In genomic region chr5:167244583-167244982, GRCh38 we compare ENCODE assay signal across 16 cellular contexts.
A peak's percentile ranks its signal among the peaks of the same experiment; 100 is the strongest.
DNase-seq lines count a peak whose midpoint lies in the region; ATAC-seq, FAIRE-seq and TF ChIP-seq lines count a peak whose summit lies in the region.
"Had no signal": no experiment of that assay in that cellular context is flagged by ENCODE, and none has a peak within 500 bp of the region (broad histone marks: within the 10 kb centered on the region; RNA-seq: fewer than 3 reads in every experiment).

No MANE protein-coding gene starts in this region.

- H3K4me3 ChIP-seq in H1 (ENCODE audit: extremely low read depth in 1 of 4, insufficient read depth in 2 of 4, low read depth in 3 of 4, low read length in 4 of 4) (no peak overlapping the region), neuronal stem cell (ENCODE audit: low read length in 2 of 2) (no peak overlapping the region)
- H3K4me3 ChIP-seq: stomach had no signal

- H2BK120ac ChIP-seq in H1 (replicated peaks; ENCODE audit: low read depth, low read length): no peak overlapping the region
- no peak overlapping the region for H2BK120ac ChIP-seq in neuronal stem cell (ENCODE audit: low read depth, low read length)

- peaks cover 0 to 6% (median 0%) of the 10 kb centered on the region in 3 donors for H3K36me3 Mint-ChIP-seq in naive thymus-derived CD8-positive, alpha-beta T cell
- H3K36me3 Mint-ChIP-seq: natural killer cell had no signal

- no peak overlapping the region for H3K56ac ChIP-seq in H1 (replicated peaks; ENCODE audit: insufficient read length, low read depth, low read length)

- POLR2A ChIA-PET in H1 (lab: Charles Lee; ENCODE audit: partially characterized antibody): no interaction called here
- POLR2A ChIA-PET in naive thymus-derived CD8-positive, alpha-beta T cell (lab: Charles Lee): no interaction called here

- H3K79me2 ChIP-seq in H1 (ENCODE audit: control insufficient read depth in 1 of 2, insufficient read depth in 2 of 2, low read length in 2 of 2): no peaks in the 10 kb centered on the region

- no peak overlapping the region for H4K8ac ChIP-seq in H1 (ENCODE audit: extremely low read depth, insufficient read depth, low read length)
- no peak overlapping the region for H4K8ac ChIP-seq in neuronal stem cell (ENCODE audit: low read depth, low read length)

- TF ChIP-seq EP300 in H1 (IDR thresholded peaks at IDR 0.05; ENCODE audit: borderline replicate concordance in 1 of 2, low read depth in 2 of 2, low read length in 2 of 2): no peak

- peak; percentile 52 to 81 (median 75) for TF ChIP-seq CTCF in H1 (IDR thresholded peaks at IDR 0.05; ENCODE audit: control extremely low read depth in 1 of 3, insufficient read depth in 1 of 3, low read depth in 1 of 3, low read length in 3 of 3)

- H3K79me1 ChIP-seq in H1 (ENCODE audit: low read depth, low read length): no peaks in the 10 kb centered on the region
- no peaks in the 10 kb centered on the region for H3K79me1 ChIP-seq in neuronal stem cell (ENCODE audit: low read depth, low read length)

- no peak overlapping the region for H3K27ac ChIP-seq in H1 (ENCODE audit: low read depth, low read length)
- H3K27ac ChIP-seq in neuronal stem cell (replicated peaks; ENCODE audit: low read length): no peak overlapping the region
- H3K27ac ChIP-seq: stomach had no signal

- no peaks in the 10 kb centered on the region for H3K36me3 ChIP-seq in H1 (ENCODE audit: control insufficient read depth in 2 of 4, insufficient read depth in 4 of 4, low read length in 3 of 4)
- H3K36me3 ChIP-seq in neuronal stem cell (replicated peaks in 1 of 2; ENCODE audit: control insufficient read depth in 2 of 2, insufficient read depth in 2 of 2, low read length in 2 of 2): no peaks in the 10 kb centered on the region
- H3K36me3 ChIP-seq: stomach had no signal

- peaks cover 0 to 23% (median 6%) of the 10 kb centered on the region in 9 donors for H3K9me3 Mint-ChIP-seq in naive thymus-derived CD8-positive, alpha-beta T cell

- H3K23ac ChIP-seq in H1 (ENCODE audit: insufficient read length) (no peak overlapping the region), neuronal stem cell (ENCODE audit: low read depth, low read length, poor library complexity) (no peak overlapping the region)

- H4K20me1 ChIP-seq in H1 (replicated peaks in 1 of 2; ENCODE audit: control insufficient read depth in 1 of 2, insufficient read depth in 2 of 2, low read length in 2 of 2): no peaks in the 10 kb centered on the region

- DNase-seq in H4 (ENCODE audit: low spot score) (peak; percentile 59), NCI-H82 (lab: John Stamatoyannopoulos, UW) (peak; percentile 74), H1 (ENCODE audit: low read depth in 1 of 2, low spot score in 2 of 2) (peak; percentile 34 to 65), neuronal stem cell (ENCODE audit: low spot score) (peak; percentile 61), NOMO-1 treated with DMSO at 0.1 percent for 48 hours (lab: John Stamatoyannopoulos, UW; ENCODE audit: unreplicated experiment) (no peak)
- DNase-seq in naive thymus-derived CD8-positive, alpha-beta T cell: no peak
- DNase-seq: activated CD4-positive, alpha-beta T cell treated with anti-CD3 and anti-CD28 coated beads, Interleukin-2, amount 10 ng/mL, durations not matched to agents 7 days and 5 days; activated naive CD4-positive, alpha-beta T cell treated with anti-CD3 and anti-CD28 coated beads, Interleukin-2, amount 50 U/mL, for 16 hours; DMS79; natural killer cell; NCI-H1417 treated with DMSO at 0.1 percent for 48 hours; SHP77 treated with DMSO at 0.1 percent for 48 hours; stomach had no signal

- H2BK15ac ChIP-seq in H1 (ENCODE audit: low read length): no peak overlapping the region
- no peak overlapping the region for H2BK15ac ChIP-seq in neuronal stem cell (ENCODE audit: low read length)

- H2BK20ac ChIP-seq in H1 (ENCODE audit: low read length): no peak overlapping the region; the same call in 1 of the 2 replicates

- H4K91ac ChIP-seq in H1 (replicated peaks; ENCODE audit: insufficient read length, low read length) (no peak overlapping the region), neuronal stem cell (ENCODE audit: low read depth, low read length, poor library complexity) (no peak overlapping the region)

- H2BK12ac ChIP-seq in H1 (ENCODE audit: low read depth, low read length) (no peak overlapping the region), neuronal stem cell (ENCODE audit: low read length) (no peak overlapping the region)

- no peaks in the 10 kb centered on the region; a peak in 1 of 7 replicates for H3K4me1 ChIP-seq in H1 (replicated peaks in 1 of 4; ENCODE audit: control insufficient read depth in 3 of 4, insufficient read depth in 4 of 4, low read length in 3 of 4)
- H3K4me1 ChIP-seq in neuronal stem cell (ENCODE audit: control insufficient read depth in 2 of 2, insufficient read depth in 1 of 2, low read depth in 1 of 2, low read length in 2 of 2): peaks cover 4 to 5% of the 10 kb centered on the region in 2 donors
- H3K4me1 ChIP-seq: stomach had no signal

- TF ChIP-seq POLR2A in H1 (IDR thresholded peaks at IDR 0.05; ENCODE audit: control extremely low read depth in 1 of 2, low read depth in 2 of 2, low read length in 2 of 2): no peak

- H3K27me3 ChIP-seq in H1 (replicated peaks in 1 of 4; ENCODE audit: control insufficient read depth in 3 of 4, extremely low read depth in 1 of 4, insufficient read depth in 3 of 4, low read length in 3 of 4) (no peaks in the 10 kb centered on the region), neuronal stem cell (ENCODE audit: control insufficient read depth in 3 of 3, insufficient read depth in 3 of 3, low read depth in 1 of 3, low read length in 3 of 3) (no peaks in the 10 kb centered on the region)
- H3K27me3 ChIP-seq: stomach had no signal

- peak overlapping the region; percentile 88 for H2AFZ ChIP-seq in H1 (ENCODE audit: low read length)
- peak overlapping the region; percentile 15 for H2AFZ ChIP-seq in neuronal stem cell (ENCODE audit: low read length)

- H2AK5ac ChIP-seq in H1 (ENCODE audit: low read depth, low read length) (no peak overlapping the region), neuronal stem cell (ENCODE audit: low read depth, low read length) (no peak overlapping the region)

- peak; percentile 95 for FAIRE-seq in H1 (lab: Jason Lieb, UNC)

- WGBS in H1 (ENCODE audit: extremely low coverage in 1 of 2, insufficient coverage in 1 of 2, insufficient read length in 1 of 2, insufficient replicate concordance in 2 of 2, low coverage in 1 of 2, low lambda C conversion rate in 2 of 2, missing lambda C conversion rate in 1 of 2), 2 experiments: 56% methylated on average over 4 of the region's 4 CpGs; no CpG with 5 or more reads in 1 of the 2 experiments
- WGBS in neuronal stem cell (ENCODE audit: extremely low coverage in 2 of 2, insufficient read length in 2 of 2, insufficient replicate concordance in 1 of 2), 2 donors: no CpG with 5 or more reads among the region's 4 CpGs

- ATAC-seq in HG03521 (IDR thresholded peaks at IDR 0.05; ENCODE audit: unreplicated experiment): no peak
- ATAC-seq in naive thymus-derived CD8-positive, alpha-beta T cell: no peak
- ATAC-seq in GM21529 (IDR thresholded peaks at IDR 0.05; ENCODE audit: unreplicated experiment): no peak
- ATAC-seq: HCT116, natural killer cell had no signal

- H3K18ac ChIP-seq in H1 (ENCODE audit: extremely low read depth, low read length) (peak overlapping the region; percentile 66), neuronal stem cell (ENCODE audit: low read length) (no peak overlapping the region)

- CTCF ChIA-PET in H1 (lab: Charles Lee; ENCODE audit: partially characterized antibody): interaction anchor here (0.6 to 4.8 kb wide), 24 partner anchors 9 to 1615 kb away, joined by 3 to 34 read pairs (median 3); no protein-coding TSS in a partner anchor

- no peak overlapping the region for H3K27ac Mint-ChIP-seq in naive thymus-derived CD8-positive, alpha-beta T cell
- H3K27ac Mint-ChIP-seq: activated CD4-positive, alpha-beta T cell treated with anti-CD3 and anti-CD28 coated beads, Interleukin-2, amount 10 ng/mL, durations not matched to agents 7 days and 5 days; natural killer cell had no signal

- H3K9ac ChIP-seq in H1 (replicated peaks in 1 of 4; ENCODE audit: extremely low read depth in 1 of 4, low read depth in 3 of 4, low read length in 3 of 4) (no peak overlapping the region), neuronal stem cell (ENCODE audit: low read depth, low read length, poor library complexity) (no peak overlapping the region)

- H3K4ac ChIP-seq in H1 (replicated peaks; ENCODE audit: insufficient read length, low read depth, low read length) (no peak overlapping the region), neuronal stem cell (ENCODE audit: low read length) (no peak overlapping the region)

- peaks cover 0 to 1% (median 0%) of the 10 kb centered on the region in 4 donors for H3K4me1 Mint-ChIP-seq in naive thymus-derived CD8-positive, alpha-beta T cell
- H3K4me1 Mint-ChIP-seq: activated CD4-positive, alpha-beta T cell treated with anti-CD3 and anti-CD28 coated beads, Interleukin-2, amount 10 ng/mL, durations not matched to agents 7 days and 5 days; natural killer cell had no signal

- TF ChIP-seq RAD21 in H1 (IDR thresholded peaks at IDR 0.05 in 1 of 2, conservative IDR thresholded peaks at IDR 0.05 in 1 of 2; ENCODE audit: low read depth in 2 of 2, low read length in 2 of 2): peak; percentile 94 to 95

- H3K4me2 ChIP-seq in H1 (ENCODE audit: insufficient read depth in 1 of 2, low read depth in 2 of 2, low read length in 2 of 2) (no peak overlapping the region), neuronal stem cell (ENCODE audit: insufficient read depth, low read length, poor library complexity, severe bottlenecking) (no peak overlapping the region)

- H3K9me3 ChIP-seq in H1 (ENCODE audit: insufficient read depth in 2 of 2, low read depth in 1 of 2, low read length in 1 of 2): no peaks in the 10 kb centered on the region
- peaks cover 0 to 1% of the 10 kb centered on the region in 2 donors for H3K9me3 ChIP-seq in neuronal stem cell (replicated peaks in 1 of 2; ENCODE audit: control insufficient read depth in 2 of 2, insufficient read depth in 1 of 2, low read depth in 1 of 2, low read length in 2 of 2)
- H3K9me3 ChIP-seq: stomach had no signal

- H3K23me2 ChIP-seq in H1 (ENCODE audit: low read depth, low read length): no peaks in the 10 kb centered on the region

- H2BK5ac ChIP-seq in H1 (ENCODE audit: low read depth, low read length) (no peak overlapping the region), neuronal stem cell (ENCODE audit: low read length) (no peak overlapping the region)

- no peak overlapping the region for H4K5ac ChIP-seq in H1 (ENCODE audit: insufficient read length, low read depth, low read length)

- no peaks in the 10 kb centered on the region for H3K27me3 Mint-ChIP-seq in naive thymus-derived CD8-positive, alpha-beta T cell
- H3K27me3 Mint-ChIP-seq: activated CD4-positive, alpha-beta T cell treated with anti-CD3 and anti-CD28 coated beads, Interleukin-2, amount 10 ng/mL, durations not matched to agents 7 days and 5 days had no signal

- no peak overlapping the region for H3K4me3 Mint-ChIP-seq in naive thymus-derived CD8-positive, alpha-beta T cell
- H3K4me3 Mint-ChIP-seq: activated CD4-positive, alpha-beta T cell treated with anti-CD3 and anti-CD28 coated beads, Interleukin-2, amount 10 ng/mL, durations not matched to agents 7 days and 5 days; natural killer cell had no signal

- H3K14ac ChIP-seq in H1 (ENCODE audit: insufficient read length): no peak overlapping the region
- no peak overlapping the region for H3K14ac ChIP-seq in neuronal stem cell (ENCODE audit: low read length)

TF ChIP-seq in H1, 55 proteins besides CTCF, POLR2A, EP300 and RAD21 (continues in another document):
- TF ChIP-seq FOSL1 (IDR thresholded peaks at IDR 0.05; ENCODE audit: insufficient read depth, low read depth, low read length): no peak

Comparison
In these comparisons a context has a peak if more than half of its experiments do, and no peak if none do; other contexts are left out.
1. DNase-seq: peak in H4 (single experiment), NCI-H82 (single experiment), H1 (2 of 2) and neuronal stem cell (single experiment); none in NOMO-1 treated with DMSO at 0.1 percent for 48 hours (single experiment) and naive thymus-derived CD8-positive, alpha-beta T cell (0 of 10).